In the genomic region with DNA sequence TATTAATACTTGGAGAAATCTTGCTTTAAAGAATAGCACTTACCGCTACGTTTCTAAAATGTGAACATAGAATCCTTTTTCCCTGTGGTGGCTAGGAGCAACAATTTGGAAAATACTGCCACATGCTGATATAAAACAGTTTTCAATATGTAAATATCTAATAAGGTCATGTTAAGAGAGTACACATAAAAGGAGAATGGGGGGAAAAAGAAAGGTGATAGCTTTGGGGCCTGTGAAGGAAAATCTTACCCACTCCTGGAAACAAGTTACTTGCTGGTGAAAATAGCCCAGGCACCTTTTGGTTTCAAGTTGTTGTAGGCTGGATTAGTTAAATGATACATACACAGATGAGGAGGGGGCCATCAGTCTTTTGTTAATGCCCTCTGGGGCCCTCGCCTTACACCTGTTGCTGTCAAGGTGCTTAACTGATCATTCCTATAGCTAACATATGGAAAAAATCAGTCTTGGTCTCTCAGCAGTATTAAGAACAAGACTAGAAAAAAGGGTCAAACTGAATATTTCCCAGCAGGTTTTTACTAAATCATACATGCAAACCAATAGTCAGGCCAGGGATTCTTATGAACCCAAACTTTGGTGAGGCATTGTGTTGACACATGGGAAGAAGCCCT, we compare ENCODE assay signal across 1 cellular context.
TF ChIP-seq lines count a peak whose summit lies in the region.

No MANE protein-coding gene starts in this region.

TF ChIP-seq in HEK293, 187 proteins besides CTCF, POLR2A, EP300 and RAD21:
- TF ChIP-seq, protein P1, sequence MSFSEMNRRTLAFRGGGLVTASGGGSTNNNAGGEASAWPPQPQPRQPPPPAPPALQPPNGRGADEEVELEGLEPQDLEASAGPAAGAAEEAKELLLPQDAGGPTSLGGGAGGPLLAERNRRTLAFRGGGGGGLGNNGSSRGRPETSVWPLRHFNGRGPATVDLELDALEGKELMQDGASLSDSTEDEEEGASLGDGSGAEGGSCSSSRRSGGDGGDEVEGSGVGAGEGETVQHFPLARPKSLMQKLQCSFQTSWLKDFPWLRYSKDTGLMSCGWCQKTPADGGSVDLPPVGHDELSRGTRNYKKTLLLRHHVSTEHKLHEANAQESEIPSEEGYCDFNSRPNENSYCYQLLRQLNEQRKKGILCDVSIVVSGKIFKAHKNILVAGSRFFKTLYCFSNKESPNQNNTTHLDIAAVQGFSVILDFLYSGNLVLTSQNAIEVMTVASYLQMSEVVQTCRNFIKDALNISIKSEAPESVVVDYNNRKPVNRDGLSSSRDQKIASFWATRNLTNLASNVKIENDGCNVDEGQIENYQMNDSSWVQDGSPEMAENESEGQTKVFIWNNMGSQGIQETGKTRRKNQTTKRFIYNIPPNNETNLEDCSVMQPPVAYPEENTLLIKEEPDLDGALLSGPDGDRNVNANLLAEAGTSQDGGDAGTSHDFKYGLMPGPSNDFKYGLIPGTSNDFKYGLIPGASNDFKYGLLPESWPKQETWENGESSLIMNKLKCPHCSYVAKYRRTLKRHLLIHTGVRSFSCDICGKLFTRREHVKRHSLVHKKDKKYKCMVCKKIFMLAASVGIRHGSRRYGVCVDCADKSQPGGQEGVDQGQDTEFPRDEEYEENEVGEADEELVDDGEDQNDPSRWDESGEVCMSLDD (tag by site-specific recombination; IDR thresholded peaks at IDR 0.05) = no peak
- TF ChIP-seq SCRT2 (tag by site-specific recombination; IDR thresholded peaks at IDR 0.05) (peak; percentile 47), ZBTB7A (tag by site-specific recombination; IDR thresholded peaks at IDR 0.05; ENCODE audit: low read depth) (no peak), ZNF843 (tag by site-specific recombination; IDR thresholded peaks at IDR 0.05) (no peak)
TF ChIP-seq in HEK293: peak in this region for 1.
